ENCODE assay signal across 1 cellular context in genomic region chr10:62467509-62467908, GRCh38.
TF ChIP-seq lines count a peak whose summit lies in the region.

No MANE protein-coding gene starts in this region.

TF ChIP-seq in SK-N-SH, 30 proteins besides CTCF, POLR2A, EP300 and RAD21:
- TF ChIP-seq ZBTB33 (IDR thresholded peaks at IDR 0.05; ENCODE audit: borderline replicate concordance, low read depth) (no peak), FOSL2 (IDR thresholded peaks at IDR 0.05; ENCODE audit: borderline replicate concordance, low read depth) (peak; percentile 63; the same call in 1 of the 2 replicates), JUND (IDR thresholded peaks at IDR 0.05) (peak; percentile 65), FOXJ3 (CRISPR knock-in tag; IDR thresholded peaks at IDR 0.05) (no peak), RFX5 (IDR thresholded peaks at IDR 0.05; ENCODE audit: low read length) (no peak), TCF12 (IDR thresholded peaks at IDR 0.05) (peak; percentile 84), MXI1 (IDR thresholded peaks at IDR 0.05; ENCODE audit: low read depth, low read length) (no peak), MAX (IDR thresholded peaks at IDR 0.05; ENCODE audit: low read depth) (no peak), NFIC (IDR thresholded peaks at IDR 0.05; ENCODE audit: borderline replicate concordance) (peak; percentile 14; the same call in 1 of the 2 replicates), PBX3 (IDR thresholded peaks at IDR 0.05) (peak; percentile 76), REST (IDR thresholded peaks at IDR 0.05; ENCODE audit: low read depth, low read length) (no peak), NRF1 (IDR thresholded peaks at IDR 0.05; ENCODE audit: low read depth, low read length) (no peak)
